26 cellular contexts compared by ENCODE assay signal in the genomic region with DNA sequence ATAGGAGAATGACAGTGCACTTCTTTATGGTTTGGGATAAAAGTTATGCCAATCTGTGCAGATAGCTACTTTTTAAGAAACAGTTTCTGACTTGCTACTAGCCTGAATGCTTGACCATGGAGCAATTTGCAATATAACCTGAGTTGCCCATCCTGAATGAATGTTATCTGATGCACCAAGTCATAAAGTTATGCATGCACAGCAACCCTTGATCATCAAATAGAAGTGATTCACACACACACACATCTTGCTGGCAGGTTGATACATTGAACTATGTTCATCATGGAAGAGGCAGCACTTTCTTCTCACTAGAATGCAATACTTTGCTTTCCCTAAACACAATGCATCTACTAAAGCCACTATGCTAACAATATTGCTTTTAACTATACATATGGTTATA.
DNase-seq lines count a peak whose midpoint lies in the region; ATAC-seq and TF ChIP-seq lines count a peak whose summit lies in the region.
"Had no signal": no experiment of that assay in that cellular context is flagged by ENCODE, and none has a peak within 500 bp of the region (broad histone marks: within the 10 kb centered on the region; RNA-seq: fewer than 3 reads in every experiment).

No MANE protein-coding gene starts in this region.

- H3K4me3 ChIP-seq in BJ (ENCODE audit: low read depth, low read length), result no peak overlapping the region
- H3K4me3 ChIP-seq in hepatocyte, result no peak overlapping the region
- H3K4me3 ChIP-seq in mucosa of descending colon, result no peak overlapping the region
- no peak overlapping the region for H3K4me3 ChIP-seq in lower leg skin (ENCODE audit: low read depth, poor library complexity, severe bottlenecking)
- H3K4me3 ChIP-seq: A549, BLaER1, GM12878 had no signal

- DNase-seq in BJ (ENCODE audit: low read depth) (peak; percentile 4), hepatocyte (ENCODE audit: low spot score) (peak; percentile 31), mucosa of descending colon (no peak), lower leg skin (ENCODE audit: low spot score in 2 of 2) (no peak), germinal center (ENCODE audit: low spot score) (no peak)
- DNase-seq: AML-193; C1 segment of cervical spinal cord; CD4-positive, alpha-beta memory T cell; CD4-positive, CD25-positive, alpha-beta regulatory T cell; CD8-positive, alpha-beta memory T cell; COR-L47; DMS 273 treated with DMSO at 0.1 percent for 48 hours; DMS153; DMS53; DMS79; DND-41; EL; GDM1 had no signal

- H3K27me3 ChIP-seq in BJ (ENCODE audit: control insufficient read depth, insufficient read depth, low read length) (no peaks in the 10 kb centered on the region), hepatocyte (no peaks in the 10 kb centered on the region)
- H3K27me3 ChIP-seq: BLaER1 had no signal

- no peaks in the 10 kb centered on the region for H3K4me1 Mint-ChIP-seq in stimulated activated memory B cell treated with anti-CD40 and anti-IgM and Interleukin-4, amounts not matched to agents 10 μg/mL and 1 μg/mL and 100 μg/mL, for 72 hours
- H3K4me1 Mint-ChIP-seq: B cell; CD14-positive monocyte; CD4-positive, alpha-beta memory T cell; CD4-positive, CD25-positive, alpha-beta regulatory T cell; CD8-positive, alpha-beta memory T cell had no signal

- H3K9me3 ChIP-seq in hepatocyte (ENCODE audit: low read depth), result no peaks in the 10 kb centered on the region
- H3K9me3 ChIP-seq in mucosa of descending colon, result no peaks in the 10 kb centered on the region
- H3K9me3 ChIP-seq: A549, BLaER1 had no signal

- intact Hi-C loops in mucosa of descending colon (cut with DNase I, micrococcal nuclease) (no loop called here), lower leg skin (cut with DNase I; ENCODE audit: low total_unique reads) (loop anchor here (5.0 kb wide), 1 partner anchor 1728 kb away; no protein-coding TSS in a partner anchor)

- H4K20me1 ChIP-seq in hepatocyte (ENCODE audit: insufficient read depth, poor library complexity, severe bottlenecking), result no peaks in the 10 kb centered on the region
- H4K20me1 ChIP-seq: BLaER1 had no signal

- H3K36me3 Mint-ChIP-seq in stimulated activated memory B cell treated with anti-CD40 and anti-IgM and Interleukin-4, amounts not matched to agents 10 μg/mL and 1 μg/mL and 100 μg/mL, for 72 hours, result no peaks in the 10 kb centered on the region
- H3K36me3 Mint-ChIP-seq: CD14-positive monocyte; CD4-positive, alpha-beta memory T cell; CD4-positive, CD25-positive, alpha-beta regulatory T cell; CD8-positive, alpha-beta memory T cell had no signal

- no peak overlapping the region for H3K4me2 ChIP-seq in hepatocyte
- H3K4me2 ChIP-seq: A549, BLaER1 had no signal

- TF ChIP-seq CTCF in 22Rv1 (IDR thresholded peaks at IDR 0.05), result no peak
- no peak for TF ChIP-seq CTCF in BJ (IDR thresholded peaks at IDR 0.05; ENCODE audit: insufficient read depth, low read depth, low read length)
- TF ChIP-seq CTCF in hepatocyte (IDR thresholded peaks at IDR 0.05; ENCODE audit: poor library complexity), result no peak
- no peak for TF ChIP-seq CTCF in mucosa of descending colon (IDR thresholded peaks at IDR 0.05)
- TF ChIP-seq CTCF in lower leg skin (IDR thresholded peaks at IDR 0.05), result no peak

- H3K4me3 Mint-ChIP-seq in stimulated activated memory B cell treated with anti-CD40 and anti-IgM and Interleukin-4, amounts not matched to agents 10 μg/mL and 1 μg/mL and 100 μg/mL, for 72 hours, result no peak overlapping the region
- H3K4me3 Mint-ChIP-seq: B cell; CD14-positive monocyte; CD4-positive, alpha-beta memory T cell; CD4-positive, CD25-positive, alpha-beta regulatory T cell; CD8-positive, alpha-beta memory T cell had no signal

- no peak overlapping the region for H2AFZ ChIP-seq in hepatocyte

- H3K36me3 ChIP-seq in BJ (ENCODE audit: control insufficient read depth, insufficient read depth, low read length), result no peaks in the 10 kb centered on the region
- no peaks in the 10 kb centered on the region for H3K36me3 ChIP-seq in hepatocyte (replicated peaks; ENCODE audit: insufficient read depth, low read depth)
- no peaks in the 10 kb centered on the region for H3K36me3 ChIP-seq in mucosa of descending colon (ENCODE audit: low read depth)
- H3K36me3 ChIP-seq: BLaER1 had no signal

- H3K27me3 Mint-ChIP-seq in stimulated activated memory B cell treated with anti-CD40 and anti-IgM and Interleukin-4, amounts not matched to agents 10 μg/mL and 1 μg/mL and 100 μg/mL, for 72 hours, result no peaks in the 10 kb centered on the region
- H3K27me3 Mint-ChIP-seq: B cell; CD4-positive, alpha-beta memory T cell; CD4-positive, CD25-positive, alpha-beta regulatory T cell; CD8-positive, alpha-beta memory T cell had no signal

- CTCF ChIA-PET in BJ (lab: Yijun Ruan, JAX), result no interaction called here

- POLR2A ChIA-PET in BJ (lab: Charles Lee), result interaction anchor here (0.6 kb wide), 1 partner anchor 208 kb away, joined by 5 read pairs; no protein-coding TSS in a partner anchor

- no peaks in the 10 kb centered on the region for H3K4me1 ChIP-seq in hepatocyte (ENCODE audit: insufficient read depth)
- no peaks in the 10 kb centered on the region for H3K4me1 ChIP-seq in mucosa of descending colon (ENCODE audit: low read depth)

- H3K27ac ChIP-seq in 22Rv1 (peak overlapping the region; percentile 4; the same call in 1 of the 2 replicates), hepatocyte (no peak overlapping the region)
- H3K27ac ChIP-seq: A549, BLaER1 had no signal

- peaks cover 3% of the 10 kb centered on the region for H3K9me3 Mint-ChIP-seq in stimulated activated memory B cell treated with anti-CD40 and anti-IgM and Interleukin-4, amounts not matched to agents 10 μg/mL and 1 μg/mL and 100 μg/mL, for 72 hours

- H3K79me2 ChIP-seq in hepatocyte, result no peaks in the 10 kb centered on the region

- peak; percentile 78 for ATAC-seq in mucosa of descending colon
- no peak for ATAC-seq in stimulated activated memory B cell treated with anti-CD40 and anti-IgM and Interleukin-4, amounts not matched to agents 10 μg/mL and 1 μg/mL and 100 μg/mL, for 72 hours
- ATAC-seq in HG03196 (IDR thresholded peaks at IDR 0.05; ENCODE audit: unreplicated experiment), result no peak
- ATAC-seq: A549, GM12878 had no signal

- no peak overlapping the region for H3K27ac Mint-ChIP-seq in stimulated activated memory B cell treated with anti-CD40 and anti-IgM and Interleukin-4, amounts not matched to agents 10 μg/mL and 1 μg/mL and 100 μg/mL, for 72 hours
- H3K27ac Mint-ChIP-seq: B cell; CD14-positive monocyte; CD4-positive, alpha-beta memory T cell; CD4-positive, CD25-positive, alpha-beta regulatory T cell; CD8-positive, alpha-beta memory T cell had no signal

- no peaks in the 10 kb centered on the region for H3K9me2 ChIP-seq in hepatocyte (replicated peaks; ENCODE audit: insufficient read depth)

- TF ChIP-seq POLR2A in lower leg skin (IDR thresholded peaks at IDR 0.05), result no peak

Comparison
In these comparisons a context has a peak if more than half of its experiments do, and no peak if none do; other contexts are left out.
1. DNase-seq: peak in BJ (single experiment) and hepatocyte (single experiment); none in mucosa of descending colon (0 of 3), lower leg skin (0 of 2) and germinal center (single experiment).